8 cellular contexts compared by ENCODE assay signal in genomic region chr10:117375360-117376147, GRCh38. TPM values are rescaled to one million over a fixed set of nuclear protein-coding genes. Genes with fewer than 3 reads are reported as not detected.
A peak's percentile ranks its signal among the peaks of the same experiment; 100 is the strongest.
DNase-seq lines count a peak whose midpoint lies in the region; ATAC-seq and TF ChIP-seq lines count a peak whose summit lies in the region.

A gene with protein sequence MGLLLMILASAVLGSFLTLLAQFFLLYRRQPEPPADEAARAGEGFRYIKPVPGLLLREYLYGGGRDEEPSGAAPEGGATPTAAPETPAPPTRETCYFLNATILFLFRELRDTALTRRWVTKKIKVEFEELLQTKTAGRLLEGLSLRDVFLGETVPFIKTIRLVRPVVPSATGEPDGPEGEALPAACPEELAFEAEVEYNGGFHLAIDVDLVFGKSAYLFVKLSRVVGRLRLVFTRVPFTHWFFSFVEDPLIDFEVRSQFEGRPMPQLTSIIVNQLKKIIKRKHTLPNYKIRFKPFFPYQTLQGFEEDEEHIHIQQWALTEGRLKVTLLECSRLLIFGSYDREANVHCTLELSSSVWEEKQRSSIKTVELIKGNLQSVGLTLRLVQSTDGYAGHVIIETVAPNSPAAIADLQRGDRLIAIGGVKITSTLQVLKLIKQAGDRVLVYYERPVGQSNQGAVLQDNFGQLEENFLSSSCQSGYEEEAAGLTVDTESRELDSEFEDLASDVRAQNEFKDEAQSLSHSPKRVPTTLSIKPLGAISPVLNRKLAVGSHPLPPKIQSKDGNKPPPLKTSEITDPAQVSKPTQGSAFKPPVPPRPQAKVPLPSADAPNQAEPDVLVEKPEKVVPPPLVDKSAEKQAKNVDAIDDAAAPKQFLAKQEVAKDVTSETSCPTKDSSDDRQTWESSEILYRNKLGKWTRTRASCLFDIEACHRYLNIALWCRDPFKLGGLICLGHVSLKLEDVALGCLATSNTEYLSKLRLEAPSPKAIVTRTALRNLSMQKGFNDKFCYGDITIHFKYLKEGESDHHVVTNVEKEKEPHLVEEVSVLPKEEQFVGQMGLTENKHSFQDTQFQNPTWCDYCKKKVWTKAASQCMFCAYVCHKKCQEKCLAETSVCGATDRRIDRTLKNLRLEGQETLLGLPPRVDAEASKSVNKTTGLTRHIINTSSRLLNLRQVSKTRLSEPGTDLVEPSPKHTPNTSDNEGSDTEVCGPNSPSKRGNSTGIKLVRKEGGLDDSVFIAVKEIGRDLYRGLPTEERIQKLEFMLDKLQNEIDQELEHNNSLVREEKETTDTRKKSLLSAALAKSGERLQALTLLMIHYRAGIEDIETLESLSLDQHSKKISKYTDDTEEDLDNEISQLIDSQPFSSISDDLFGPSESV (minus strand): TSS chr10:117375440. CDS start chr10:117375227, 213 bp downstream.

- TF ChIP-seq CTCF in AG04449 (IDR thresholded peaks at IDR 0.05; ENCODE audit: insufficient read depth, low read length, missing control alignments) (no peak), activated B cell treated with CpG ODN at 0.5 μM for 24 hours (IDR thresholded peaks at IDR 0.05) (no peak), cardiac fibroblast (IDR thresholded peaks at IDR 0.05; ENCODE audit: low read depth, low read length) (no peak)

- H3K4me1 Mint-ChIP-seq in activated B cell treated with CpG ODN at 0.5 μM for 24 hours: peaks cover 35% of the 10 kb centered on the region

- peaks cover 4% of the 10 kb centered on the region for H3K36me3 Mint-ChIP-seq in activated B cell treated with CpG ODN at 0.5 μM for 24 hours (ENCODE audit: low read depth)

- no peaks in the 10 kb centered on the region for H3K9me3 Mint-ChIP-seq in activated B cell treated with CpG ODN at 0.5 μM for 24 hours

- H3K27ac Mint-ChIP-seq in activated B cell treated with CpG ODN at 0.5 μM for 24 hours: peak within 1 kb of the TSS; percentile 75

- CTCF ChIA-PET in AG04449 (lab: Yijun Ruan, JAX): no interaction called here
- CTCF ChIA-PET in activated B cell treated with CpG ODN at 0.5 μM for 24 hours (lab: Charles Lee): no interaction called here

- DNase-seq in AG04449 (ENCODE audit: low read depth, low spot score) (no peak), NCI-H345 (lab: John Stamatoyannopoulos, UW) (peak; percentile 85), activated B cell treated with CpG ODN at 0.5 μM for 24 hours (peak; percentile 96), cardiac fibroblast (ENCODE audit: low read depth in 2 of 2) (peak; percentile 89 to 93), iPS-NIHi7 (ENCODE audit: extremely low spot score) (peak; percentile 94), smooth muscle cell of the brain vasculature (ENCODE audit: low read depth, low spot score) (peak; percentile 66)

- H3K4me3 Mint-ChIP-seq in activated B cell treated with CpG ODN at 0.5 μM for 24 hours: peak within 1 kb of the TSS; percentile 93

- H3K4me3 ChIP-seq in AG04449 (ENCODE audit: low read depth, low read length) (peak within 1 kb of the TSS; percentile 93), cardiac fibroblast (replicated peaks in 1 of 2; ENCODE audit: low read depth in 2 of 2, low read length in 2 of 2) (peak within 1 kb of the TSS; percentile 90 to 96)

- intact Hi-C loops in activated B cell treated with CpG ODN at 0.5 μM for 24 hours (cut with micrococcal nuclease): loop anchor here (1.0 to 10.0 kb wide), 5 partner anchors 10 to 1379 kb away; partner anchors contain the start of genes CACUL1, ENO4, FAM204A and RAB11FIP2

- POLR2A ChIA-PET in AG04449 (lab: Yijun Ruan, JAX) (no interaction called here), activated B cell treated with CpG ODN at 0.5 μM for 24 hours (lab: Charles Lee) (no interaction called here)

- peaks cover 17% of the 10 kb centered on the region for H3K27me3 Mint-ChIP-seq in activated B cell treated with CpG ODN at 0.5 μM for 24 hours

- ATAC-seq in GM18873 (IDR thresholded peaks at IDR 0.05; ENCODE audit: low FRiP score, unreplicated experiment) (peak; percentile 69), HG03135 (IDR thresholded peaks at IDR 0.05; ENCODE audit: unreplicated experiment) (peak; percentile 83), activated B cell treated with CpG ODN at 0.5 μM for 24 hours (ENCODE audit: low read depth) (peak; percentile 89)

RNA-seq across cellular contexts. Expression of the gene that starts here (rescaled TPM):
- 13.2 and 13.7 TPM in 2 replicates for total RNA-seq in activated B cell treated with CpG ODN at 0.5 μM for 24 hours
